8 cellular contexts compared by ENCODE assay signal in the genomic region with DNA sequence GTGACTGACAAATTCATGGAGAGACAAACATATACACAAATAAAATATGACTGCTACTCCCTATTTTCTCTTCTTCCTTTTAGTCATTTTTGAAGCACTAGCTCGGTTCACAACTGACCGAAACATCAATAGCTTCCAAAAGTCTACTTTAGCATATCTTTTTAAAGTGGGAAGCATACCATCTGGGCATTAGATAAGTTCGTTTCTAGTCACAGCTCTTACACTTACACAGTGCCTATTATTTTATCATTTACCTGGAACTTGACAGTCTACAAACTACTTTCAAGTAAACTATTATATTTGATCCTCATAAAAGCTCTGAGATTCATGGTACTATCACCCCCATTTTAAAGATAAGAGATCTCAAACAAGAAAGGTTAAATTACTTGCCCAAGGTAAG.
"Had no signal": no experiment of that assay in that cellular context is flagged by ENCODE, and none has a peak within 500 bp of the region (broad histone marks: within the 10 kb centered on the region; RNA-seq: fewer than 3 reads in every experiment).

No MANE protein-coding gene starts in this region.

- H3K4me3 Mint-ChIP-seq: IgD-negative memory B cell had no signal

- H3K27ac ChIP-seq: HL-60 had no signal

- H3K27me3 Mint-ChIP-seq: IgD-negative memory B cell had no signal

- DNase-seq: IMR-90, KBM-7, KG1 had no signal

- H3K36me3 Mint-ChIP-seq: IgD-negative memory B cell had no signal

- H3K4me3 ChIP-seq: K562 had no signal

- H3K4me1 Mint-ChIP-seq: IgD-negative memory B cell had no signal

- ATAC-seq: HepG2, K562 had no signal

- H3K27ac Mint-ChIP-seq: IgD-negative memory B cell had no signal

- FAIRE-seq: HepG2, HTR-8/SVneo, K562 had no signal
